In genomic region chr1:220726634-220727033, GRCh38 we compare ENCODE assay signal across 1 cellular context.
TF ChIP-seq lines count a peak whose summit lies in the region.

No MANE protein-coding gene starts in this region.

TF ChIP-seq in SK-N-SH treated with all-trans-retinoic acid at 6 μM for 48 hours, 23 proteins besides CTCF, POLR2A, EP300 and RAD21 (continued from another document):
- TF ChIP-seq CSRNP3 (CRISPR knock-in tag; IDR thresholded peaks at IDR 0.05) = no peak
- TF ChIP-seq TCF4 (CRISPR knock-in tag; IDR thresholded peaks at IDR 0.05; ENCODE audit: borderline replicate concordance) = no peak
- TF ChIP-seq ESRRG (CRISPR knock-in tag; IDR thresholded peaks at IDR 0.05) = no peak
- TF ChIP-seq ARNTL (CRISPR knock-in tag; IDR thresholded peaks at IDR 0.05; ENCODE audit: borderline replicate concordance, low read depth) = no peak
- TF ChIP-seq ZFP30 (CRISPR knock-in tag; IDR thresholded peaks at IDR 0.05) = no peak
- TF ChIP-seq RARB (CRISPR knock-in tag; IDR thresholded peaks at IDR 0.05) = no peak
- TF ChIP-seq ZC3H10 (CRISPR knock-in tag; IDR thresholded peaks at IDR 0.05) = no peak
- no peak for TF ChIP-seq PATZ1 (CRISPR knock-in tag; IDR thresholded peaks at IDR 0.05; ENCODE audit: borderline replicate concordance)
